ENCODE assay signal across 8 cellular contexts in the genomic region with DNA sequence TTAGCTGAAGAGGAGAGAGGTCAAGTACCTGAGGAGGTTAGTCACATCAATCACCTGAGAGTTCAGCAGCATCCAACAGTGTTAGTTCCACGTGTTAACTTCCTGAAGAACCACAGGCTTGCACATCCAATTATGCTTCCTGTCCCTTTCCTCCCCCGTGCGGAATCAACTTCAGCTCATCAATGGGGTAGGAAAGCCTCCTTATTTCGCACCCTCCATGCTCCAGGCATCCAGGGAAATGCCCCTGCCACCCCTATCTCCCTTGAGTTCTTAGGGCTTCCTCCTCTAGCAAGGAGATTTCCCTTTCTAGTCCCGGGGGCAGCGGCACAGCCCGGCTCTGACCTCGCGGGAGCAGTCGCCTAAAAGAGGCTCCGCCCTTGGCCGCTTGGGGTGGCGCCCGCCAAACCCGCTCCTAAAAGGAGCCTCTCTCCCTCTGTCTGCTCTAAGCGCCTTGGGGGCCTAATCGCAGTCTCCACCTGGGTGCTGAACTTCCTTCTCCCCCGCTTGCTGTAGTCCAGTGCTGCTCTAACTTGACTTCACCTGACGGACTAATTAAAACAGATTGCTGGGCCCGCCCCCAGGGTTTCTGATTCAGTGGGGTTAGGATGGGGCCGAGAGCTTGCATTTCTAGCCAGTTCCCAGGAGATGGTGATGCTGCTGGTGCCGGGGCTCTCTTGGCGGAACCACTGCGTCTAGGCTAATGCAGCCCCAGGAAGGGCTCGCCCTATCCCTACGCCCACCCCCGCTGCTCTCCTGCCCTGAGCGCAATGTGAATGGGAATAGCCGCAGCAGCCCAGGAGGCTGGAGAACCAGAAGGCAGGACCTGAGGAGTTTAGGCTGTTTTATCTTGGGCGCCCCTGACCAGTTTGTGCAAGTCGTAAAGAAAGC. TPM values are rescaled to one million over a fixed set of nuclear protein-coding genes. Genes with fewer than 3 reads are reported as not detected.
DNase-seq lines count a peak whose midpoint lies in the region; TF ChIP-seq lines count a peak whose summit lies in the region.

No MANE protein-coding gene starts in this region.

- peaks cover 5% of the 10 kb centered on the region for H3K36me3 Mint-ChIP-seq in activated CD4-positive, alpha-beta T cell treated with anti-CD3 and anti-CD28 coated beads, Interleukin-2, amount 10 ng/mL, durations not matched to agents 24 days and 14 days (ENCODE audit: low read depth)

- no peaks in the 10 kb centered on the region for H3K27me3 ChIP-seq in prostate gland (replicated peaks; ENCODE audit: insufficient read depth)
- no peaks in the 10 kb centered on the region for H3K27me3 ChIP-seq in WERI-Rb-1 (ENCODE audit: insufficient read depth, low read depth, severe bottlenecking)

- H3K27ac ChIP-seq in prostate gland: peak overlapping the region; percentile 95 to 97
- no peak overlapping the region for H3K27ac ChIP-seq in WERI-Rb-1

- H3K27me3 Mint-ChIP-seq in activated CD4-positive, alpha-beta T cell treated with anti-CD3 and anti-CD28 coated beads, Interleukin-2, amount 10 ng/mL, durations not matched to agents 24 days and 14 days: peaks cover 9% of the 10 kb centered on the region

- H3K27ac Mint-ChIP-seq in activated CD4-positive, alpha-beta T cell treated with anti-CD3 and anti-CD28 coated beads, Interleukin-2, amount 10 ng/mL, durations not matched to agents 24 days and 14 days: no peak overlapping the region

- H3K9me3 Mint-ChIP-seq in activated CD4-positive, alpha-beta T cell treated with anti-CD3 and anti-CD28 coated beads, Interleukin-2, amount 10 ng/mL, durations not matched to agents 24 days and 14 days: no peaks in the 10 kb centered on the region

- H3K9me3 ChIP-seq in prostate gland (no peaks in the 10 kb centered on the region), WERI-Rb-1 (ENCODE audit: severe bottlenecking) (no peaks in the 10 kb centered on the region)

- peaks cover 67% of the 10 kb centered on the region for H3K4me1 Mint-ChIP-seq in activated CD4-positive, alpha-beta T cell treated with anti-CD3 and anti-CD28 coated beads, Interleukin-2, amount 10 ng/mL, durations not matched to agents 24 days and 14 days

- no peaks in the 10 kb centered on the region for H3K36me3 ChIP-seq in prostate gland
- H3K36me3 ChIP-seq in WERI-Rb-1: peaks cover 5% of the 10 kb centered on the region

- 5% methylated on average over 31 of the region's 31 CpGs for WGBS in prostate gland

- DNase-seq in 8988T (peak; percentile 64), GM12864 (ENCODE audit: low read depth) (no peak), Kasumi-1 (lab: John Stamatoyannopoulos, UW) (peak; percentile 78 to 84), foreskin fibroblast (peak in 1 of 2 donors; percentile 75), prostate gland (ENCODE audit: low spot score) (no peak), WERI-Rb-1 (no peak), GOT3 (lab: John Stamatoyannopoulos, UW) (no peak)
- peak; percentile 77 for DNase-seq in activated CD4-positive, alpha-beta T cell treated with anti-CD3 and anti-CD28 coated beads, Interleukin-2, amount 10 ng/mL, durations not matched to agents 24 days and 14 days

- intact Hi-C loops in activated CD4-positive, alpha-beta T cell treated with anti-CD3 and anti-CD28 coated beads, Interleukin-2, amount 10 ng/mL, durations not matched to agents 24 days and 14 days (cut with micrococcal nuclease): no loop called here
- intact Hi-C loops in prostate gland (cut with DNase I): no loop called here

- TF ChIP-seq CTCF in GM12864 (IDR thresholded peaks at IDR 0.05; ENCODE audit: low read depth, low read length, missing control alignments) (no peak), foreskin fibroblast (IDR thresholded peaks at IDR 0.05; ENCODE audit: low read depth, low read length) (no peak), prostate gland (IDR thresholded peaks at IDR 0.05) (peak in 2 of 4 experiments; percentile 6 to 17), WERI-Rb-1 (IDR thresholded peaks at IDR 0.05; ENCODE audit: low read depth, low read length) (no peak)

- no peak for TF ChIP-seq POLR2A in prostate gland (IDR thresholded peaks at IDR 0.05)

- H3K4me3 Mint-ChIP-seq in activated CD4-positive, alpha-beta T cell treated with anti-CD3 and anti-CD28 coated beads, Interleukin-2, amount 10 ng/mL, durations not matched to agents 24 days and 14 days: peak overlapping the region; percentile 65

- peaks cover 20% of the 10 kb centered on the region for H3K4me1 ChIP-seq in prostate gland (replicated peaks)

- peak overlapping the region; percentile 81 for H3K4me3 ChIP-seq in GM12864 (ENCODE audit: low read depth, low read length)
- H3K4me3 ChIP-seq in foreskin fibroblast (ENCODE audit: low read depth in 1 of 2, low read length in 2 of 2): peak overlapping the region; percentile 40 to 50
- H3K4me3 ChIP-seq in prostate gland: peak overlapping the region; percentile 20 to 26
- no peak overlapping the region for H3K4me3 ChIP-seq in WERI-Rb-1 (ENCODE audit: low read depth, low read length)

RNA-seq across cellular contexts. Expression of gene TET3, which starts 3.4 kb away (rescaled TPM):
- 20.7 and 22.0 TPM in 2 replicates for total RNA-seq in activated CD4-positive, alpha-beta T cell treated with anti-CD3 and anti-CD28 coated beads, Interleukin-2, amount 10 ng/mL, durations not matched to agents 24 days and 14 days
- 10 to 100 TPM; 12.8 to 13.8 TPM for total RNA-seq in prostate gland

RNA-seq across cellular contexts. Expression of gene DGUOK, which starts 54.6 kb away (rescaled TPM):
- 88.9 and 94.9 TPM in 2 replicates for total RNA-seq in activated CD4-positive, alpha-beta T cell treated with anti-CD3 and anti-CD28 coated beads, Interleukin-2, amount 10 ng/mL, durations not matched to agents 24 days and 14 days
- total RNA-seq in prostate gland: 100 to 1,000 TPM in 1 of 2 donors, 10 to 100 TPM in 1; 77.4 to 107 TPM

Comparison
In these comparisons a context has a peak if more than half of its experiments do, and no peak if none do; other contexts are left out.
1. DNase-seq: peak in 8988T (single experiment), Kasumi-1 (2 of 2) and activated CD4-positive, alpha-beta T cell treated with anti-CD3 and anti-CD28 coated beads, Interleukin-2, amount 10 ng/mL, durations not matched to agents 24 days and 14 days (single experiment); none in GM12864 (single experiment), prostate gland (single experiment), WERI-Rb-1 (single experiment) and GOT3 (single experiment).